ENCODE assay signal across 15 cellular contexts in genomic region chr11:74162688-74163467, GRCh38. TPM values are rescaled to one million over a fixed set of nuclear protein-coding genes. Genes with fewer than 3 reads are reported as not detected.
A peak's percentile ranks its signal among the peaks of the same experiment; 100 is the strongest.
DNase-seq lines count a peak whose midpoint lies in the region; ATAC-seq and TF ChIP-seq lines count a peak whose summit lies in the region.
"Had no signal": no experiment of that assay in that cellular context is flagged by ENCODE, and none has a peak within 500 bp of the region (broad histone marks: within the 10 kb centered on the region; RNA-seq: fewer than 3 reads in every experiment).

No MANE protein-coding gene starts in this region.

- H3K4me3 ChIP-seq in GM12865 (ENCODE audit: low read depth, low read length), result no peak overlapping the region
- H3K4me3 ChIP-seq: neural progenitor cell, stomach had no signal

- peaks cover under 1% of the 10 kb centered on the region for H3K4me1 Mint-ChIP-seq in activated CD8-positive, alpha-beta T cell treated with anti-CD3 and anti-CD28 coated beads, Interleukin-2, amount 10 ng/mL, durations not matched to agents 7 days and 5 days (ENCODE audit: low read depth)
- H3K4me1 Mint-ChIP-seq: neural progenitor cell had no signal

- POLR2A ChIA-PET in activated CD8-positive, alpha-beta T cell treated with anti-CD3 and anti-CD28 coated beads, Interleukin-2, amount 10 ng/mL, durations not matched to agents 7 days and 5 days (lab: Charles Lee), result no interaction called here

- ATAC-seq in GM19455 (IDR thresholded peaks at IDR 0.05; ENCODE audit: unreplicated experiment), result peak; percentile 55
- peak; percentile 54 for ATAC-seq in HG03460 (IDR thresholded peaks at IDR 0.05; ENCODE audit: unreplicated experiment)
- ATAC-seq in activated CD8-positive, alpha-beta T cell treated with anti-CD3 and anti-CD28 coated beads, Interleukin-2, amount 10 ng/mL, durations not matched to agents 7 days and 5 days, result no peak

- CTCF ChIA-PET in activated CD8-positive, alpha-beta T cell treated with anti-CD3 and anti-CD28 coated beads, Interleukin-2, amount 10 ng/mL, durations not matched to agents 7 days and 5 days (lab: Charles Lee), result no interaction called here

- H3K27me3 Mint-ChIP-seq in activated CD8-positive, alpha-beta T cell treated with anti-CD3 and anti-CD28 coated beads, Interleukin-2, amount 10 ng/mL, durations not matched to agents 7 days and 5 days (ENCODE audit: low read depth), result no peaks in the 10 kb centered on the region
- H3K27me3 Mint-ChIP-seq: activated CD4-positive, alpha-beta memory T cell treated with anti-CD3 and anti-CD28 coated beads, Interleukin-2, amount 10 ng/mL, durations not matched to agents 7 days and 5 days had no signal

- DNase-seq in GM12865 (ENCODE audit: low read depth), result peak; percentile 74
- peak; percentile 11 for DNase-seq in iris pigment epithelial cell (ENCODE audit: low read depth)
- DNase-seq in activated CD8-positive, alpha-beta T cell treated with anti-CD3 and anti-CD28 coated beads, Interleukin-2, amount 10 ng/mL, durations not matched to agents 7 days and 5 days, result no peak
- no peak for DNase-seq in foreskin melanocyte
- no peak for DNase-seq in stimulated activated CD8-positive, alpha-beta memory T cell treated with anti-CD3 and anti-CD28 coated beads, Interleukin-4, amount 100 ng/mL, for 48 hours
- DNase-seq in NK-92 (lab: John Stamatoyannopoulos, UW; ENCODE audit: unreplicated experiment), result no peak
- DNase-seq: activated CD4-positive, alpha-beta memory T cell treated with anti-CD3 and anti-CD28 coated beads, Interleukin-2, amount 10 ng/mL, durations not matched to agents 7 days and 5 days; activated effector memory CD4-positive, alpha-beta T cell treated with anti-CD3 and anti-CD28 coated beads, Interleukin-2, amount 50 U/mL, for 16 hours; C1 segment of cervical spinal cord; NCI-H146; SIG-M5; stomach had no signal

- no peak for TF ChIP-seq CTCF in GM12865 (IDR thresholded peaks at IDR 0.05; ENCODE audit: insufficient read depth, low read depth, low read length, missing control alignments)

- peaks cover 50% of the 10 kb centered on the region for H3K36me3 Mint-ChIP-seq in activated CD8-positive, alpha-beta T cell treated with anti-CD3 and anti-CD28 coated beads, Interleukin-2, amount 10 ng/mL, durations not matched to agents 7 days and 5 days (ENCODE audit: low read depth)

- H3K9me3 Mint-ChIP-seq in activated CD8-positive, alpha-beta T cell treated with anti-CD3 and anti-CD28 coated beads, Interleukin-2, amount 10 ng/mL, durations not matched to agents 7 days and 5 days (ENCODE audit: insufficient read depth), result no peaks in the 10 kb centered on the region
- H3K9me3 Mint-ChIP-seq: activated CD4-positive, alpha-beta memory T cell treated with anti-CD3 and anti-CD28 coated beads, Interleukin-2, amount 10 ng/mL, durations not matched to agents 7 days and 5 days; neural progenitor cell had no signal

- H3K27ac Mint-ChIP-seq in activated CD8-positive, alpha-beta T cell treated with anti-CD3 and anti-CD28 coated beads, Interleukin-2, amount 10 ng/mL, durations not matched to agents 7 days and 5 days, result no peak overlapping the region
- H3K27ac Mint-ChIP-seq: activated CD4-positive, alpha-beta memory T cell treated with anti-CD3 and anti-CD28 coated beads, Interleukin-2, amount 10 ng/mL, durations not matched to agents 7 days and 5 days; neural progenitor cell had no signal

- H3K4me3 Mint-ChIP-seq in activated CD8-positive, alpha-beta T cell treated with anti-CD3 and anti-CD28 coated beads, Interleukin-2, amount 10 ng/mL, durations not matched to agents 7 days and 5 days, result no peak overlapping the region
- H3K4me3 Mint-ChIP-seq: activated CD4-positive, alpha-beta memory T cell treated with anti-CD3 and anti-CD28 coated beads, Interleukin-2, amount 10 ng/mL, durations not matched to agents 7 days and 5 days; neural progenitor cell had no signal

RNA-seq across cellular contexts. Expression of gene C2CD3, which starts 7.9 kb away (rescaled TPM):
- 10 to 100 TPM; 36.0 to 44.2 TPM for total RNA-seq in activated CD8-positive, alpha-beta T cell treated with anti-CD3 and anti-CD28 coated beads, Interleukin-2, amount 10 ng/mL, durations not matched to agents 7 days and 5 days

RNA-seq across cellular contexts. Expression of gene PPME1, which starts 8.2 kb away (rescaled TPM):
- total RNA-seq in activated CD8-positive, alpha-beta T cell treated with anti-CD3 and anti-CD28 coated beads, Interleukin-2, amount 10 ng/mL, durations not matched to agents 7 days and 5 days, result 10 to 100 TPM; 28.6 to 29.6 TPM

Comparison
In these comparisons a context has a peak if more than half of its experiments do, and no peak if none do; other contexts are left out.
1. DNase-seq: peak in GM12865 (single experiment) and iris pigment epithelial cell (single experiment); none in activated CD8-positive, alpha-beta T cell treated with anti-CD3 and anti-CD28 coated beads, Interleukin-2, amount 10 ng/mL, durations not matched to agents 7 days and 5 days (single experiment), foreskin melanocyte (single experiment), stimulated activated CD8-positive, alpha-beta memory T cell treated with anti-CD3 and anti-CD28 coated beads, Interleukin-4, amount 100 ng/mL, for 48 hours (single experiment) and NK-92 (single experiment).